In genomic region chr2:118846667-118847446, GRCh38 we compare ENCODE assay signal across 1 cellular context.
A peak's percentile ranks its signal among the peaks of the same experiment; 100 is the strongest.
TF ChIP-seq lines count a peak whose summit lies in the region.

No MANE protein-coding gene starts in this region.

TF ChIP-seq in K562, 482 proteins besides CTCF, POLR2A, EP300 and RAD21 (continued from another document):
- peak; percentile 69; the same call in 1 of the 2 replicates for TF ChIP-seq ZBTB1 (CRISPR knock-in tag; IDR thresholded peaks at IDR 0.05; ENCODE audit: borderline replicate concordance, low read depth)
- TF ChIP-seq E2F6 (IDR thresholded peaks at IDR 0.05; ENCODE audit: borderline replicate concordance in 1 of 2, extremely low read depth in 1 of 2, insufficient read depth in 1 of 2, insufficient read length in 1 of 2, low read depth in 1 of 2, low read length in 1 of 2, poor library complexity in 1 of 2, severe bottlenecking in 1 of 2), result peak in 1 of 2 experiments; percentile 8
- peak; percentile 56 for TF ChIP-seq VEZF1 (CRISPR knock-in tag; IDR thresholded peaks at IDR 0.05)
- 0 out of 2 replicates have a peak, but pooled peaks have one; percentile 14 for TF ChIP-seq ARID4B (CRISPR knock-in tag; IDR thresholded peaks at IDR 0.05)
- peak; percentile 31; the same call in 1 of the 2 replicates for TF ChIP-seq NFIC (IDR thresholded peaks at IDR 0.05)
- no peak for TF ChIP-seq NONO (IDR thresholded peaks at IDR 0.05; ENCODE audit: low read depth in 2 of 2, low read length in 1 of 2)
- TF ChIP-seq NCOA6 (IDR thresholded peaks at IDR 0.05), result peak; percentile 73
- TF ChIP-seq POLR2H (tag; IDR thresholded peaks at IDR 0.05; ENCODE audit: low read depth), result no peak
- TF ChIP-seq RBFOX2 (IDR thresholded peaks at IDR 0.05; ENCODE audit: low read depth, low read length), result peak; percentile 46
- no peak for TF ChIP-seq DACH1 (IDR thresholded peaks at IDR 0.05; ENCODE audit: partially characterized antibody)
- peak; percentile 52 for TF ChIP-seq POLR2G (IDR thresholded peaks at IDR 0.05; ENCODE audit: low read depth, low read length)
- no peak for TF ChIP-seq CBFA2T2 (conservative IDR thresholded peaks at IDR 0.05)
